In the genomic region with DNA sequence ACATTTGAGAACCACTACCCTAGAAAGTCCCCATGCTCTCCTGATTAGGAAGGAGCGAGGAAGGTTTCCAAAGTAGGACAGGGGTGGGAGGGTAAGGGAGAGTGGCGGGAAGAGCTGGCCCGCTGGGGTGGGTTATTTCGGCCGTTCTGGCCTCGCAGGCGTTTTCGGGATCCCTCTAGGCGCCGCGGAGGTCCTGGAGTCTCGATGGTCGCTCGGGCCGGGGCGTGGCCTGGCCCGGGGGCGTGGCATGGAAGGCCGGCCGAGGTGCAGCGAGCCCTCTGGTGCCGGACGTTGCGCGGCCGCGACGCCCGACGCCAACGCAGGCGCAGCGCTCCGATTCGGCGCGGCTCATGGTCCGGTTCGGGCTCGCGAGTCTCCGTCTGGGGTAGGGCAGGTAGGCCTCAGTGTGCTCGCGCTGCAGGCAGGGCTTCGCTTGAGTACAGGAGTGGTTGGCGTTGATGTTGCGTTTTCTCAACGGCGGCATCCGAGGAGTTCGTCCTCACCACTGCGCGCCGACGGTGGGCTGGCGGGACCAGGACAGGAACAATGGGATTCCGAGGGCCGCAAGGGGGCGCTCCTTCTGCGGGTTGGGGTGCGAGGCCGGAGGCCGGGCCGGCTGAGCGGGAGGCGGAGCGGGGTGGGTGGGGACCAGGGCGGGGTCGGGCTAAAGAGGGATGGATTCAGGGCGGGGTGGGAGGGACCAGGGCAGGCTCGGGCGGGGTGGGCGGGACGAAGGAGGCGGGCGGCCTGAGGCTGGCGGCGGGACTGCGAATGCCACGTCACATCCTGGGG, we compare ENCODE assay signal across 1 cellular context.
TF ChIP-seq lines count a peak whose summit lies in the region.

A gene with protein sequence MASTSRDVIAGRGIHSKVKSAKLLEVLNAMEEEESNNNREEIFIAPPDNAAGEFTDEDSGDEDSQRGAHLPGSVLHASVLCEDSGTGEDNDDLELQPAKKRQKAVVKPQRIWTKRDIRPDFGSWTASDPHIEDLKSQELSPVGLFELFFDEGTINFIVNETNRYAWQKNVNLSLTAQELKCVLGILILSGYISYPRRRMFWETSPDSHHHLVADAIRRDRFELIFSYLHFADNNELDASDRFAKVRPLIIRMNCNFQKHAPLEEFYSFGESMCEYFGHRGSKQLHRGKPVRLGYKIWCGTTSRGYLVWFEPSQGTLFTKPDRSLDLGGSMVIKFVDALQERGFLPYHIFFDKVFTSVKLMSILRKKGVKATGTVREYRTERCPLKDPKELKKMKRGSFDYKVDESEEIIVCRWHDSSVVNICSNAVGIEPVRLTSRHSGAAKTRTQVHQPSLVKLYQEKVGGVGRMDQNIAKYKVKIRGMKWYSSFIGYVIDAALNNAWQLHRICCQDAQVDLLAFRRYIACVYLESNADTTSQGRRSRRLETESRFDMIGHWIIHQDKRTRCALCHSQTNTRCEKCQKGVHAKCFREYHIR (plus strand): TSS at position 287 of the 792 bp plus-strand sequence. CDS start 7,628 bp downstream, outside the sequence.

TF ChIP-seq in HEK293, 187 proteins besides CTCF, POLR2A, EP300 and RAD21 (continued from another document and continues in another):
- TF ChIP-seq, protein P1, sequence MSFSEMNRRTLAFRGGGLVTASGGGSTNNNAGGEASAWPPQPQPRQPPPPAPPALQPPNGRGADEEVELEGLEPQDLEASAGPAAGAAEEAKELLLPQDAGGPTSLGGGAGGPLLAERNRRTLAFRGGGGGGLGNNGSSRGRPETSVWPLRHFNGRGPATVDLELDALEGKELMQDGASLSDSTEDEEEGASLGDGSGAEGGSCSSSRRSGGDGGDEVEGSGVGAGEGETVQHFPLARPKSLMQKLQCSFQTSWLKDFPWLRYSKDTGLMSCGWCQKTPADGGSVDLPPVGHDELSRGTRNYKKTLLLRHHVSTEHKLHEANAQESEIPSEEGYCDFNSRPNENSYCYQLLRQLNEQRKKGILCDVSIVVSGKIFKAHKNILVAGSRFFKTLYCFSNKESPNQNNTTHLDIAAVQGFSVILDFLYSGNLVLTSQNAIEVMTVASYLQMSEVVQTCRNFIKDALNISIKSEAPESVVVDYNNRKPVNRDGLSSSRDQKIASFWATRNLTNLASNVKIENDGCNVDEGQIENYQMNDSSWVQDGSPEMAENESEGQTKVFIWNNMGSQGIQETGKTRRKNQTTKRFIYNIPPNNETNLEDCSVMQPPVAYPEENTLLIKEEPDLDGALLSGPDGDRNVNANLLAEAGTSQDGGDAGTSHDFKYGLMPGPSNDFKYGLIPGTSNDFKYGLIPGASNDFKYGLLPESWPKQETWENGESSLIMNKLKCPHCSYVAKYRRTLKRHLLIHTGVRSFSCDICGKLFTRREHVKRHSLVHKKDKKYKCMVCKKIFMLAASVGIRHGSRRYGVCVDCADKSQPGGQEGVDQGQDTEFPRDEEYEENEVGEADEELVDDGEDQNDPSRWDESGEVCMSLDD (tag by site-specific recombination; IDR thresholded peaks at IDR 0.05): 0 out of 2 replicates have a peak, but pooled peaks have one; percentile 32
- TF ChIP-seq WT1 (tag by site-specific recombination; IDR thresholded peaks at IDR 0.05): no peak
- TF ChIP-seq, protein P2, sequence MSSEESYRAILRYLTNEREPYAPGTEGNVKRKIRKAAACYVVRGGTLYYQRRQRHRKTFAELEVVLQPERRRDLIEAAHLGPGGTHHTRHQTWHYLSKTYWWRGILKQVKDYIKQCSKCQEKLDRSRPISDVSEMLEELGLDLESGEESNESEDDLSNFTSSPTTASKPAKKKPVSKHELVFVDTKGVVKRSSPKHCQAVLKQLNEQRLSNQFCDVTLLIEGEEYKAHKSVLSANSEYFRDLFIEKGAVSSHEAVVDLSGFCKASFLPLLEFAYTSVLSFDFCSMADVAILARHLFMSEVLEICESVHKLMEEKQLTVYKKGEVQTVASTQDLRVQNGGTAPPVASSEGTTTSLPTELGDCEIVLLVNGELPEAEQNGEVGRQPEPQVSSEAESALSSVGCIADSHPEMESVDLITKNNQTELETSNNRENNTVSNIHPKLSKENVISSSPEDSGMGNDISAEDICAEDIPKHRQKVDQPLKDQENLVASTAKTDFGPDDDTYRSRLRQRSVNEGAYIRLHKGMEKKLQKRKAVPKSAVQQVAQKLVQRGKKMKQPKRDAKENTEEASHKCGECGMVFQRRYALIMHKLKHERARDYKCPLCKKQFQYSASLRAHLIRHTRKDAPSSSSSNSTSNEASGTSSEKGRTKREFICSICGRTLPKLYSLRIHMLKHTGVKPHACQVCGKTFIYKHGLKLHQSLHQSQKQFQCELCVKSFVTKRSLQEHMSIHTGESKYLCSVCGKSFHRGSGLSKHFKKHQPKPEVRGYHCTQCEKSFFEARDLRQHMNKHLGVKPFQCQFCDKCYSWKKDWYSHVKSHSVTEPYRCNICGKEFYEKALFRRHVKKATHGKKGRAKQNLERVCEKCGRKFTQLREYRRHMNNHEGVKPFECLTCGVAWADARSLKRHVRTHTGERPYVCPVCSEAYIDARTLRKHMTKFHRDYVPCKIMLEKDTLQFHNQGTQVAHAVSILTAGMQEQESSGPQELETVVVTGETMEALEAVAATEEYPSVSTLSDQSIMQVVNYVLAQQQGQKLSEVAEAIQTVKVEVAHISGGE (tag by site-specific recombination; conservative IDR thresholded peaks at IDR 0.05; ENCODE audit: low read depth): peak; percentile 70
- TF ChIP-seq ZNF510 (tag by site-specific recombination; IDR thresholded peaks at IDR 0.05; ENCODE audit: insufficient replicate concordance): no peak
- TF ChIP-seq ZBTB8A (tag by site-specific recombination; IDR thresholded peaks at IDR 0.05): no peak
- TF ChIP-seq ZNF701 (tag by site-specific recombination; IDR thresholded peaks at IDR 0.05): no peak
- TF ChIP-seq ZBTB17 (tag by site-specific recombination; IDR thresholded peaks at IDR 0.05): peak; percentile 66
- no peak for TF ChIP-seq PRDM1 (tag by site-specific recombination; IDR thresholded peaks at IDR 0.05)
- no peak for TF ChIP-seq ZNF560 (tag by site-specific recombination; IDR thresholded peaks at IDR 0.05; ENCODE audit: borderline replicate concordance)
- no peak for TF ChIP-seq ZNF350 (tag by site-specific recombination; IDR thresholded peaks at IDR 0.05)
- peak; percentile 46 for TF ChIP-seq ZNF629 (tag by site-specific recombination; IDR thresholded peaks at IDR 0.05)
- no peak for TF ChIP-seq ZNF133 (tag by site-specific recombination; IDR thresholded peaks at IDR 0.05)
- TF ChIP-seq, protein P3, sequence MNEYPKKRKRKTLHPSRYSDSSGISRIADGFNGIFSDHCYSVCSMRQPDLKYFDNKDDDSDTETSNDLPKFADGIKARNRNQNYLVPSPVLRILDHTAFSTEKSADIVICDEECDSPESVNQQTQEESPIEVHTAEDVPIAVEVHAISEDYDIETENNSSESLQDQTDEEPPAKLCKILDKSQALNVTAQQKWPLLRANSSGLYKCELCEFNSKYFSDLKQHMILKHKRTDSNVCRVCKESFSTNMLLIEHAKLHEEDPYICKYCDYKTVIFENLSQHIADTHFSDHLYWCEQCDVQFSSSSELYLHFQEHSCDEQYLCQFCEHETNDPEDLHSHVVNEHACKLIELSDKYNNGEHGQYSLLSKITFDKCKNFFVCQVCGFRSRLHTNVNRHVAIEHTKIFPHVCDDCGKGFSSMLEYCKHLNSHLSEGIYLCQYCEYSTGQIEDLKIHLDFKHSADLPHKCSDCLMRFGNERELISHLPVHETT (tag by site-specific recombination; IDR thresholded peaks at IDR 0.05): no peak
- no peak for TF ChIP-seq ZNF302 (tag by site-specific recombination; IDR thresholded peaks at IDR 0.05; ENCODE audit: low read depth)
- peak; percentile 69; the same call in 1 of the 2 replicates for TF ChIP-seq SP7 (tag by site-specific recombination; IDR thresholded peaks at IDR 0.05)
- TF ChIP-seq ZNF416 (tag by site-specific recombination; IDR thresholded peaks at IDR 0.05): no peak
- 0 out of 2 replicates have a peak, but pooled peaks have one; percentile 53 for TF ChIP-seq ZNF610 (tag by site-specific recombination; IDR thresholded peaks at IDR 0.05; ENCODE audit: borderline replicate concordance)
- peak; percentile 79; the same call in 1 of the 2 replicates for TF ChIP-seq KLF8 (tag by site-specific recombination; IDR thresholded peaks at IDR 0.05)
- TF ChIP-seq ZNF654 (tag by site-specific recombination; IDR thresholded peaks at IDR 0.05; ENCODE audit: low read depth): 0 out of 2 replicates have a peak, but pooled peaks have one; percentile 11
- TF ChIP-seq ZIC2 (tag by site-specific recombination; IDR thresholded peaks at IDR 0.05): no peak
- TF ChIP-seq GLI2 (tag by site-specific recombination; IDR thresholded peaks at IDR 0.05; ENCODE audit: borderline replicate concordance, low read depth): no peak
- TF ChIP-seq, protein P4, sequence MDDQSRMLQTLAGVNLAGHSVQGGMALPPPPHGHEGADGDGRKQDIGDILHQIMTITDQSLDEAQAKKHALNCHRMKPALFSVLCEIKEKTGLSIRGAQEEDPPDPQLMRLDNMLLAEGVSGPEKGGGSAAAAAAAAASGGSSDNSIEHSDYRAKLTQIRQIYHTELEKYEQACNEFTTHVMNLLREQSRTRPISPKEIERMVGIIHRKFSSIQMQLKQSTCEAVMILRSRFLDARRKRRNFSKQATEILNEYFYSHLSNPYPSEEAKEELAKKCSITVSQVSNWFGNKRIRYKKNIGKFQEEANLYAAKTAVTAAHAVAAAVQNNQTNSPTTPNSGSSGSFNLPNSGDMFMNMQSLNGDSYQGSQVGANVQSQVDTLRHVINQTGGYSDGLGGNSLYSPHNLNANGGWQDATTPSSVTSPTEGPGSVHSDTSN (CRISPR knock-in tag; IDR thresholded peaks at IDR 0.05): no peak
- TF ChIP-seq ZFP37 (tag by site-specific recombination; IDR thresholded peaks at IDR 0.05): no peak
- no peak for TF ChIP-seq MYNN (tag by site-specific recombination; IDR thresholded peaks at IDR 0.05; ENCODE audit: borderline replicate concordance)
- TF ChIP-seq ZNF223 (tag by site-specific recombination; IDR thresholded peaks at IDR 0.05): no peak
- 0 out of 2 replicates have a peak, but pooled peaks have one; percentile 33 for TF ChIP-seq IKZF3 (tag by site-specific recombination; IDR thresholded peaks at IDR 0.05)
- TF ChIP-seq, protein P5, sequence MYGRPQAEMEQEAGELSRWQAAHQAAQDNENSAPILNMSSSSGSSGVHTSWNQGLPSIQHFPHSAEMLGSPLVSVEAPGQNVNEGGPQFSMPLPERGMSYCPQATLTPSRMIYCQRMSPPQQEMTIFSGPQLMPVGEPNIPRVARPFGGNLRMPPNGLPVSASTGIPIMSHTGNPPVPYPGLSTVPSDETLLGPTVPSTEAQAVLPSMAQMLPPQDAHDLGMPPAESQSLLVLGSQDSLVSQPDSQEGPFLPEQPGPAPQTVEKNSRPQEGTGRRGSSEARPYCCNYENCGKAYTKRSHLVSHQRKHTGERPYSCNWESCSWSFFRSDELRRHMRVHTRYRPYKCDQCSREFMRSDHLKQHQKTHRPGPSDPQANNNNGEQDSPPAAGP (tag by site-specific recombination; IDR thresholded peaks at IDR 0.05): 0 out of 2 replicates have a peak, but pooled peaks have one; percentile 53
- TF ChIP-seq ZNF558 (tag by site-specific recombination; IDR thresholded peaks at IDR 0.05): no peak
- TF ChIP-seq ZNF624 (tag by site-specific recombination; IDR thresholded peaks at IDR 0.05): no peak
- no peak for TF ChIP-seq ZNF76 (tag by site-specific recombination; IDR thresholded peaks at IDR 0.05; ENCODE audit: borderline replicate concordance, low read depth)
- TF ChIP-seq, protein P6, sequence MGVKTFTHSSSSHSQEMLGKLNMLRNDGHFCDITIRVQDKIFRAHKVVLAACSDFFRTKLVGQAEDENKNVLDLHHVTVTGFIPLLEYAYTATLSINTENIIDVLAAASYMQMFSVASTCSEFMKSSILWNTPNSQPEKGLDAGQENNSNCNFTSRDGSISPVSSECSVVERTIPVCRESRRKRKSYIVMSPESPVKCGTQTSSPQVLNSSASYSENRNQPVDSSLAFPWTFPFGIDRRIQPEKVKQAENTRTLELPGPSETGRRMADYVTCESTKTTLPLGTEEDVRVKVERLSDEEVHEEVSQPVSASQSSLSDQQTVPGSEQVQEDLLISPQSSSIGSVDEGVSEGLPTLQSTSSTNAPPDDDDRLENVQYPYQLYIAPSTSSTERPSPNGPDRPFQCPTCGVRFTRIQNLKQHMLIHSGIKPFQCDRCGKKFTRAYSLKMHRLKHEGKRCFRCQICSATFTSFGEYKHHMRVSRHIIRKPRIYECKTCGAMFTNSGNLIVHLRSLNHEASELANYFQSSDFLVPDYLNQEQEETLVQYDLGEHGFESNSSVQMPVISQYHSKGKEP (tag by site-specific recombination; IDR thresholded peaks at IDR 0.05): no peak
- TF ChIP-seq, protein P7, sequence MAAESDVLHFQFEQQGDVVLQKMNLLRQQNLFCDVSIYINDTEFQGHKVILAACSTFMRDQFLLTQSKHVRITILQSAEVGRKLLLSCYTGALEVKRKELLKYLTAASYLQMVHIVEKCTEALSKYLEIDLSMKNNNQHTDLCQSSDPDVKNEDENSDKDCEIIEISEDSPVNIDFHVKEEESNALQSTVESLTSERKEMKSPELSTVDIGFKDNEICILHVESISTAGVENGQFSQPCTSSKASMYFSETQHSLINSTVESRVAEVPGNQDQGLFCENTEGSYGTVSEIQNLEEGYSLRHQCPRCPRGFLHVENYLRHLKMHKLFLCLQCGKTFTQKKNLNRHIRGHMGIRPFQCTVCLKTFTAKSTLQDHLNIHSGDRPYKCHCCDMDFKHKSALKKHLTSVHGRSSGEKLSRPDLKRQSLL (tag by site-specific recombination; IDR thresholded peaks at IDR 0.05): no peak
- no peak for TF ChIP-seq ZNF19 (tag by site-specific recombination; IDR thresholded peaks at IDR 0.05; ENCODE audit: low read depth)
- TF ChIP-seq ZNF664 (tag by site-specific recombination; IDR thresholded peaks at IDR 0.05): no peak
- TF ChIP-seq YY2 (tag by site-specific recombination; IDR thresholded peaks at IDR 0.05): no peak
- no peak for TF ChIP-seq ZNF23 (tag by site-specific recombination; IDR thresholded peaks at IDR 0.05; ENCODE audit: borderline replicate concordance)
- 0 out of 2 replicates have a peak, but pooled peaks have one; percentile 13 for TF ChIP-seq ZNF10 (tag by site-specific recombination; IDR thresholded peaks at IDR 0.05)
- TF ChIP-seq HOXC10 (CRISPR knock-in tag; IDR thresholded peaks at IDR 0.05): no peak
- no peak for TF ChIP-seq SCRT2 (tag by site-specific recombination; IDR thresholded peaks at IDR 0.05)
- TF ChIP-seq ZNF426 (tag by site-specific recombination; IDR thresholded peaks at IDR 0.05): no peak
- TF ChIP-seq, protein P8, sequence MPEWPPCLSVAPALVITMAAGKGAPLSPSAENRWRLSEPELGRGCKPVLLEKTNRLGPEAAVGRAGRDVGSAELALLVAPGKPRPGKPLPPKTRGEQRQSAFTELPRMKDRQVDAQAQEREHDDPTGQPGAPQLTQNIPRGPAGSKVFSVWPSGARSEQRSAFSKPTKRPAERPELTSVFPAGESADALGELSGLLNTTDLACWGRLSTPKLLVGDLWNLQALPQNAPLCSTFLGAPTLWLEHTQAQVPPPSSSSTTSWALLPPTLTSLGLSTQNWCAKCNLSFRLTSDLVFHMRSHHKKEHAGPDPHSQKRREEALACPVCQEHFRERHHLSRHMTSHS (tag by site-specific recombination; IDR thresholded peaks at IDR 0.05): no peak
- no peak for TF ChIP-seq OVOL3 (tag by site-specific recombination; IDR thresholded peaks at IDR 0.05)
